In the genomic region with DNA sequence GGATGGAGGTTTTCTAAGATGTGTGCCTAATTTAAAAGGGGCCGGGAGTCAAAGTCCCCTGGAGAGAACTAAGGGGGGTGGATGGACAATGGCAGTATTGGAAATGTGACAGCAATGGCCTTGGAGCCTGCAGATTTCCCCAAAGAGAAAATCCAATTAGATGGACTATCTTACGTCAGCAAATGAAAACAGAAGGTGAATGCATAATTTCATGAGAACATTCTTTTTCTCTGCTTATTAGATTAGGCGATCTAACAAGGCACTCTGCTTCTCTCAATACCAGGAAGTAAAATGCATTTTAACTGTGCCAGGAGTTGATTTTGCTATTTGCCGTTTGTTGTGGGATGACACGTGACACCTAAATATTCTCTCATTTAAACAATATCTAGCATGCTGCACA, we compare ENCODE assay signal across 4 cellular contexts.
"Had no signal": no experiment of that assay in that cellular context is flagged by ENCODE, and none has a peak within 500 bp of the region (broad histone marks: within the 10 kb centered on the region; RNA-seq: fewer than 3 reads in every experiment).

No MANE protein-coding gene starts in this region.

- H3K4me2 ChIP-seq: GM23338 had no signal

- H3K4me3 Mint-ChIP-seq: GM23338, H9 had no signal

- H3K27ac Mint-ChIP-seq: GM23338 had no signal

- H2AFZ ChIP-seq: GM23338 had no signal

- DNase-seq: HCEC 1CT had no signal

- ATAC-seq: K562 had no signal

- H3K4me3 ChIP-seq: GM23338, K562 had no signal

- H3K9me3 Mint-ChIP-seq: GM23338 had no signal
